Comparison of ENCODE assay signal across 1 cellular context in the genomic region with DNA sequence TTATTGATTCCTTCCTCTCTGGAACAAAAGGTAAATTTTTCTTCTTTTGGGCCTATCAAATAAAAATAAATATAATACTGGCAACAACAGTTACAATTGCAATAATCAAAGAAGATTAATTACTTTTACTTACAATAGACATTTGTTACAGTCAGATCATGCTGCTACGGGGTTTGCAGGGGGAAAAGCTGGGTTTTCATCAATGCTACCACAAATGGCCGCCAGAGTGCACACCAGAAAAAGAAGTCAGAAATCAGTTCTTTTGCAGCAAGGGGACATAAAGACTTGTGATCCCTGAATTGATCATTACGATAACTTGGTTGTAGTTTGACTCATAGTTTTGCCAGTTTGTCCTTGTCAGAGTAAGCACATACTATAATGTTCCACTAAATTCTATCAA.
TF ChIP-seq lines count a peak whose summit lies in the region.

No MANE protein-coding gene starts in this region.

TF ChIP-seq in GM23338, 12 proteins besides CTCF, POLR2A, EP300 and RAD21:
- TF ChIP-seq REST (IDR thresholded peaks at IDR 0.05; ENCODE audit: unreplicated experiment) (no peak), EZH2phosphoT487 (IDR thresholded peaks at IDR 0.05; ENCODE audit: unreplicated experiment) (no peak), JUNB (IDR thresholded peaks at IDR 0.05; ENCODE audit: unreplicated experiment) (no peak), EZH2 (IDR thresholded peaks at IDR 0.05; ENCODE audit: low read depth, unreplicated experiment) (no peak), ZNF331 (CRISPR knock-in tag; IDR thresholded peaks at IDR 0.05; ENCODE audit: low read depth) (no peak), STAT1 (IDR thresholded peaks at IDR 0.05; ENCODE audit: unreplicated experiment) (no peak), POLR2AphosphoS5 (IDR thresholded peaks at IDR 0.05; ENCODE audit: low read depth) (no peak), ZNF114 (CRISPR knock-in tag; IDR thresholded peaks at IDR 0.05) (no peak), CREB1 (CRISPR knock-in tag; IDR thresholded peaks at IDR 0.05; ENCODE audit: low read depth) (no peak), ZNF462 (CRISPR knock-in tag; IDR thresholded peaks at IDR 0.05) (no peak), NANOG (IDR thresholded peaks at IDR 0.05; ENCODE audit: borderline replicate concordance) (no peak)
- TF ChIP-seq, protein P1, sequence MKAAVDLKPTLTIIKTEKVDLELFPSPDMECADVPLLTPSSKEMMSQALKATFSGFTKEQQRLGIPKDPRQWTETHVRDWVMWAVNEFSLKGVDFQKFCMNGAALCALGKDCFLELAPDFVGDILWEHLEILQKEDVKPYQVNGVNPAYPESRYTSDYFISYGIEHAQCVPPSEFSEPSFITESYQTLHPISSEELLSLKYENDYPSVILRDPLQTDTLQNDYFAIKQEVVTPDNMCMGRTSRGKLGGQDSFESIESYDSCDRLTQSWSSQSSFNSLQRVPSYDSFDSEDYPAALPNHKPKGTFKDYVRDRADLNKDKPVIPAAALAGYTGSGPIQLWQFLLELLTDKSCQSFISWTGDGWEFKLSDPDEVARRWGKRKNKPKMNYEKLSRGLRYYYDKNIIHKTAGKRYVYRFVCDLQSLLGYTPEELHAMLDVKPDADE (IDR thresholded peaks at IDR 0.05): no peak
